Comparison of ENCODE assay signal across 28 cellular contexts in genomic region chr2:180046776-180047175, GRCh38.
"Had no signal": no experiment of that assay in that cellular context is flagged by ENCODE, and none has a peak within 500 bp of the region (broad histone marks: within the 10 kb centered on the region; RNA-seq: fewer than 3 reads in every experiment).

No MANE protein-coding gene starts in this region.

- H2AFZ ChIP-seq: neural progenitor cell had no signal

- H3K4me1 ChIP-seq: ascending aorta, colonic mucosa, foreskin keratinocyte, heart left ventricle, left ventricle myocardium inferior, stomach, suprapubic skin, tibial artery had no signal

- DNase-seq: activated CD4-positive, alpha-beta T cell treated with anti-CD3 and anti-CD28 coated beads for 48 hours; activated CD4-positive, alpha-beta T cell treated with anti-CD3 and anti-CD28 coated beads, Interleukin-2, amount 50 U/mL, for 48 hours; activated CD8-positive, alpha-beta memory T cell treated with anti-CD3 and anti-CD28 coated beads for 24 hours; activated effector memory CD4-positive, alpha-beta T cell treated with Interleukin-2 at 50 U/mL for 16 hours; activated naive CD4-positive, alpha-beta T cell treated with Interleukin-2 at 50 U/mL for 16 hours; activated naive CD8-positive, alpha-beta T cell treated with anti-CD3 and anti-CD28 coated beads for 36 hours; colonic mucosa; effector CD8-positive, alpha-beta T cell; foreskin keratinocyte; heart left ventricle; left ventricle myocardium inferior; mesendoderm; natural killer cell; occipital lobe; posterior cingulate gyrus; right cardiac atrium; stimulated activated CD4-positive, alpha-beta T cell treated with anti-CD3 and anti-CD28 coated beads, Interleukin-15, amount 100 ng/mL, for 24 hours; stimulated activated CD4-positive, alpha-beta T cell treated with anti-CD3 and anti-CD28 coated beads, Interleukin-2, amount 100 ng/mL, for 24 hours; stimulated activated naive B cell treated with anti-CD40 and anti-IgM and Interleukin-4, amounts not matched to agents 10 μg/mL and 1 μg/mL and 100 μg/mL, for 72 hours; stomach; T-helper 9 cell; tibial artery had no signal

- H3K4me3 ChIP-seq: ascending aorta, colonic mucosa, heart left ventricle, left ventricle myocardium inferior, lung, neural progenitor cell, stomach, suprapubic skin, tibial artery had no signal

- H3K9me3 ChIP-seq: ascending aorta, colonic mucosa, heart left ventricle, left ventricle myocardium inferior, stomach, suprapubic skin, tibial artery had no signal

- ATAC-seq: foreskin keratinocyte; heart left ventricle; natural killer cell; right cardiac atrium; stimulated activated naive B cell treated with anti-CD40 and anti-IgM and Interleukin-4, amounts not matched to agents 10 μg/mL and 1 μg/mL and 100 μg/mL, for 72 hours had no signal

- H3K36me3 ChIP-seq: ascending aorta, colonic mucosa, heart left ventricle, left ventricle myocardium inferior, stomach, suprapubic skin, tibial artery had no signal

- H3K9ac ChIP-seq: neural progenitor cell had no signal

- H3K27ac ChIP-seq: ascending aorta, colonic mucosa, epithelial cell of prostate, foreskin keratinocyte, heart left ventricle, left ventricle myocardium inferior, neural progenitor cell, stomach, suprapubic skin, tibial artery, VCaP had no signal

- H3K4me2 ChIP-seq: neural progenitor cell had no signal

- H3K27me3 ChIP-seq: ascending aorta, colonic mucosa, foreskin keratinocyte, neural progenitor cell, stomach, suprapubic skin, tibial artery had no signal
